8 cellular contexts compared by ENCODE assay signal in the genomic region with DNA sequence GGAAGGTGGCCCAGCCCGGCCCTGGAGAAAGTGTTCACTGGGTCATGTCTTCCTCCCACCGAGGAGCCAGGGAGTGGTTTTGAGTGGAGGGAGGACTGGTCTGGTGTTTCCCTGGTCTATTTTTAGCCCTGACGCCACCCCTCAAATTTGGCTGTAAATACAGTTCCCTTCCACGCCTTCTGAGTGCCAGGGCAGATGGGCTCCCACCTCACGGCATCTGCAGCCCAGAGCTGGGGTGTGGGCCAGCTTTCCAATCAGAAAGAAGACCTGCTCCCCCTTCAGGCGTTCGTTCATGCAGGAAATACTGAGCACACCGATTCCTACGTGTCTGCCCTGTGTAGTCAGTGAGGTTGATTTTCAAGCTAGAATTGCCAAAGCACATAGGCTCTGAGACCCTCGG. TPM values are rescaled to one million over a fixed set of nuclear protein-coding genes. Genes with fewer than 3 reads are reported as not detected.
DNase-seq lines count a peak whose midpoint lies in the region; ATAC-seq and TF ChIP-seq lines count a peak whose summit lies in the region.

No MANE protein-coding gene starts in this region.

- DNase-seq in EH (ENCODE audit: low read depth) (peak; percentile 46), NCI-H524 (lab: John Stamatoyannopoulos, UW) (peak; percentile 88 to 91), left colon (peak; percentile 45 to 53), RWPE1 (ENCODE audit: low spot score) (no peak), GM19240 (ENCODE audit: insufficient read length, low spot score) (no peak)
- DNase-seq in activated naive CD8-positive, alpha-beta T cell treated with anti-CD3 and anti-CD28 coated beads for 36 hours = peak; percentile 50
- peak; percentile 48 for DNase-seq in stimulated activated naive CD8-positive, alpha-beta T cell treated with anti-CD3 and anti-CD28 coated beads, Interleukin-15, Interleukin-2, amounts not matched to agents 100 U/mL and 50 U/mL, for 24 hours

- intact Hi-C loops in left colon (cut with DNase I, micrococcal nuclease) = no loop called here

- no peaks in the 10 kb centered on the region for H3K27me3 Mint-ChIP-seq in activated naive CD8-positive, alpha-beta T cell treated with anti-CD3 and anti-CD28 coated beads for 36 hours

- POLR2A ChIA-PET in RWPE1 (lab: Yijun Ruan, JAX; ENCODE audit: low non-redundant PET) = interaction anchor here (0.7 kb wide), 2 partner anchors 8 to 301 kb away, joined by 3 read pairs; no protein-coding TSS in a partner anchor

- no peaks in the 10 kb centered on the region for H3K9me3 Mint-ChIP-seq in activated naive CD8-positive, alpha-beta T cell treated with anti-CD3 and anti-CD28 coated beads for 36 hours

- TF ChIP-seq CTCF in RWPE1 (conservative IDR thresholded peaks at IDR 0.05; ENCODE audit: low read depth) = no peak

- no peak overlapping the region for H3K27ac ChIP-seq in RWPE1

- peaks cover 28% of the 10 kb centered on the region for H3K4me1 Mint-ChIP-seq in activated naive CD8-positive, alpha-beta T cell treated with anti-CD3 and anti-CD28 coated beads for 36 hours

- CTCF ChIA-PET in RWPE1 (lab: Yijun Ruan, JAX) = interaction anchor here (1.0 to 1.1 kb wide), 2 partner anchors 38 to 252 kb away, joined by 3 read pairs; no protein-coding TSS in a partner anchor

- H3K27ac Mint-ChIP-seq in activated naive CD8-positive, alpha-beta T cell treated with anti-CD3 and anti-CD28 coated beads for 36 hours = no peak overlapping the region

- H3K4me3 Mint-ChIP-seq in activated naive CD8-positive, alpha-beta T cell treated with anti-CD3 and anti-CD28 coated beads for 36 hours = peak overlapping the region; percentile 44

- peak; percentile 23 for ATAC-seq in left colon
- peak; percentile 62 for ATAC-seq in stimulated activated naive CD8-positive, alpha-beta T cell treated with anti-CD3 and anti-CD28 coated beads, Interleukin-15, Interleukin-2, amounts not matched to agents 100 U/mL and 50 U/mL, for 24 hours
- no peak for ATAC-seq in HG03025 (IDR thresholded peaks at IDR 0.05; ENCODE audit: low FRiP score, unreplicated experiment)

- H3K36me3 Mint-ChIP-seq in activated naive CD8-positive, alpha-beta T cell treated with anti-CD3 and anti-CD28 coated beads for 36 hours = no peaks in the 10 kb centered on the region

RNA-seq across cellular contexts. Expression of gene SNX20, which starts 53.7 kb away (rescaled TPM):
- total RNA-seq in activated naive CD8-positive, alpha-beta T cell treated with anti-CD3 and anti-CD28 coated beads for 36 hours = 10 to 100 TPM; 25.8 to 26.0 TPM
- 1 to 10 TPM in 1 of 2 donors, under 1 TPM in 1; 0.52 to 2.6 TPM for total RNA-seq in left colon

Comparison
In these comparisons a context has a peak if more than half of its experiments do, and no peak if none do; other contexts are left out.
1. DNase-seq: peak in EH (single experiment), NCI-H524 (2 of 2), activated naive CD8-positive, alpha-beta T cell treated with anti-CD3 and anti-CD28 coated beads for 36 hours (single experiment), left colon (2 of 2) and stimulated activated naive CD8-positive, alpha-beta T cell treated with anti-CD3 and anti-CD28 coated beads, Interleukin-15, Interleukin-2, amounts not matched to agents 100 U/mL and 50 U/mL, for 24 hours (single experiment); none in RWPE1 (single experiment) and GM19240 (single experiment).
2. RNA of gene SNX20, which starts 53.7 kb away (total RNA-seq): 25.8 to 26.0 TPM in activated naive CD8-positive, alpha-beta T cell treated with anti-CD3 and anti-CD28 coated beads for 36 hours; 0.52 to 2.6 TPM in left colon; every median in the first group is over 4 times any median in the second.